8 cellular contexts compared by ENCODE assay signal in the genomic region with DNA sequence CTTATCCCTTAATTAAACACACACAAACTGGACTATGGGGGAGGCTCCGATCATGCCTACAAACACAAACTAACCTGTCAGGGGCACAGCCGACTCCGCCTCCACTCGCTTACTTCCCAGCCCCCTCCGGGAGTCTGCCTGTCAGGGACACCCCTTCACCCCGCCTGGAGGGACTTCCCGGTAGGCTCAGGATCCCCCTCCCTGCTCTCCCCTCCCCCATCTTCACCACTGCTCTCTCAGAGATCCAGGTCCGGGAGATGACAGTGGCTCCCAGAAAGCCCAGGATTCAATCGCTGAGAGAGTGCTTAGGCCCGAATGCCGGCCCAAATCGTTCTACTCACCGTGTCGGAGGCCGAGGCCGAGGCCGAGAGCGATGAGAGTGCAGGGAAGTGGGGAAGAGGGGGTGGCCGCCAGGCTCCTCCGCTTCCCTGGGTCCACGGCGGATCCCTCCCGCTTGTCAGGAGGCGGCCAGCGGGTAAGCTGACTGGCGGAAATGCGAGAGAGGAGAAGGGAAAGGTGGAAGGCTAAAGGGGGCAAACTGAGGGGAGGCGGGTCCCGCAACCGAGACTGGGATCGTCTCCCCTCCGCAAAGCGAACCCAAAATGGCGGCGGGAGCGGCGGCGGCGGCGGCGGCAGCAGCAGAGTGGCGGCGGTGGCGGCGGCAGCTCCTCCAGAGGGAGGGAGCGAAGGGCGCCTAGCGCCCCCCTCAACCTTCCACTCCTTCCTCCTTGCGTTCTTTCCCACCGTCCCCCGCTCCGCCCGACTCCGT. TPM values are rescaled to one million over a fixed set of nuclear protein-coding genes. Genes with fewer than 3 reads are reported as not detected.
A peak's percentile ranks its signal among the peaks of the same experiment; 100 is the strongest.
DNase-seq lines count a peak whose midpoint lies in the region; ATAC-seq and TF ChIP-seq lines count a peak whose summit lies in the region.
"Not testable (repeated sequence)": the region's sequence is repeated elsewhere in the genome, so short reads cannot be mapped to it uniquely, and the experiment has no call there.

No MANE protein-coding gene starts in this region.

- TF ChIP-seq POLR2A in adrenal gland (IDR thresholded peaks at IDR 0.05): peak; percentile 22 to 42

- peak overlapping the region; percentile 59 for H4K91ac ChIP-seq in H9 (ENCODE audit: insufficient read length, low read depth, low read length)

- not testable (repeated sequence) for H2BK12ac ChIP-seq in H9 (ENCODE audit: insufficient read length, low read depth, low read length)

- not testable (repeated sequence) for H3K23ac ChIP-seq in H9 (ENCODE audit: insufficient read length, low read depth, low read length)

- not testable (repeated sequence) for H3K27me3 Mint-ChIP-seq in H9 (ENCODE audit: low read depth); stimulated activated memory B cell treated with anti-CD40 and anti-IgM and Interleukin-4, amounts not matched to agents 10 μg/mL and 1 μg/mL and 100 μg/mL, for 72 hours

- not testable (repeated sequence) for H2AK5ac ChIP-seq in H9 (ENCODE audit: insufficient read length, low read length)

- H3K14ac ChIP-seq in H9 (ENCODE audit: insufficient read depth, low read length): peak overlapping the region; percentile 98

- peak overlapping the region; percentile 97 to 99 (median 98) for H3K27ac Mint-ChIP-seq in H9
- peak overlapping the region; percentile 95 for H3K27ac Mint-ChIP-seq in stimulated activated memory B cell treated with anti-CD40 and anti-IgM and Interleukin-4, amounts not matched to agents 10 μg/mL and 1 μg/mL and 100 μg/mL, for 72 hours

- H3K4me3 ChIP-seq in DND-41 (ENCODE audit: low read depth in 1 of 2, low read length in 2 of 2) (peak overlapping the region; percentile 91 to 99), LNCaP clone FGC (ENCODE audit: low read depth, low read length) (peak overlapping the region; percentile 89), adrenal gland (peak overlapping the region; percentile 51 to 96 (median 84)), cardiac muscle cell (peak overlapping the region; percentile 100), neutrophil (ENCODE audit: low read depth in 1 of 2, low read length in 1 of 2) (peak overlapping the region; percentile 77 to 90)

- H3K27ac ChIP-seq in DND-41 (ENCODE audit: low read length) (peak overlapping the region; percentile 100), H9 (ENCODE audit: insufficient read length, low read depth, low read length) (peak overlapping the region; percentile 77), VCaP (peak overlapping the region; percentile 95), adrenal gland (peak overlapping the region; percentile 73 to 100 (median 97)), cardiac muscle cell (peak overlapping the region; percentile 100), neutrophil (peak overlapping the region; percentile 99)

- WGBS in H9 (ENCODE audit: extremely low coverage, insufficient read length, low lambda C conversion rate): no CpG with 5 or more reads among the region's 54 CpGs
- WGBS in adrenal gland, 4 donors: 0 to 1% (median 1%) methylated on average over 32 to 41 of the region's 54 CpGs

- not testable (repeated sequence) for H3K56ac ChIP-seq in H9 (ENCODE audit: insufficient read length, low read depth, low read length)

- H3K4me2 ChIP-seq in DND-41 (ENCODE audit: insufficient read depth, low read length): peak overlapping the region; percentile 64
- peak overlapping the region; percentile 85 for H3K4me2 ChIP-seq in H9 (ENCODE audit: insufficient read depth, insufficient read length, low read length)

- H3K4me1 Mint-ChIP-seq in H9: peaks cover 13 to 21% of the 10 kb centered on the region in 2 experiments
- H3K4me1 Mint-ChIP-seq in stimulated activated memory B cell treated with anti-CD40 and anti-IgM and Interleukin-4, amounts not matched to agents 10 μg/mL and 1 μg/mL and 100 μg/mL, for 72 hours: peaks cover 42% of the 10 kb centered on the region

- not testable (repeated sequence) for H4K5ac ChIP-seq in H9 (ENCODE audit: insufficient read length, low read depth, low read length)

- not testable (repeated sequence) for H3K9me3 ChIP-seq in DND-41 (ENCODE audit: insufficient read depth, low read length, severe bottlenecking); H9 (ENCODE audit: control insufficient read depth, low read depth, low read length); adrenal gland (replicated peaks in 1 of 3); cardiac muscle cell (ENCODE audit: low read depth); neutrophil

- H3K4me1 ChIP-seq in DND-41 (ENCODE audit: insufficient read depth, low read length) (peaks cover 35% of the 10 kb centered on the region), adrenal gland (replicated peaks in 1 of 2) (peaks cover 20 to 36% of the 10 kb centered on the region in 2 donors), cardiac muscle cell (ENCODE audit: low read depth) (peaks cover 15% of the 10 kb centered on the region), neutrophil (ENCODE audit: control insufficient read depth in 1 of 2, insufficient read depth in 1 of 2, low read depth in 1 of 2, low read length in 1 of 2) (peaks cover 19 to 29% of the 10 kb centered on the region in 2 experiments)
- H3K4me1 ChIP-seq in H9 (ENCODE audit: insufficient read depth, low read length): not testable (repeated sequence)

- peaks cover 6 to 17% (median 11%) of the 10 kb centered on the region in 3 experiments; a peak in 6 of 7 replicates for H3K36me3 Mint-ChIP-seq in H9 (ENCODE audit: insufficient read depth in 1 of 3, low read depth in 3 of 3)
- H3K36me3 Mint-ChIP-seq in stimulated activated memory B cell treated with anti-CD40 and anti-IgM and Interleukin-4, amounts not matched to agents 10 μg/mL and 1 μg/mL and 100 μg/mL, for 72 hours: not testable (repeated sequence)

- H2BK5ac ChIP-seq in H9 (ENCODE audit: insufficient read length, low read length): not testable (repeated sequence)

- not testable (repeated sequence) for H3K9me3 Mint-ChIP-seq in H9; stimulated activated memory B cell treated with anti-CD40 and anti-IgM and Interleukin-4, amounts not matched to agents 10 μg/mL and 1 μg/mL and 100 μg/mL, for 72 hours

- intact Hi-C loops in adrenal gland (cut with DNase I): not testable (repeated sequence)

- H3K79me2 ChIP-seq in DND-41 (ENCODE audit: insufficient read depth, low read length) (peaks cover 92% of the 10 kb centered on the region), H9 (ENCODE audit: insufficient read depth, low read length) (peaks cover 31% of the 10 kb centered on the region)

- H3K9ac ChIP-seq in DND-41 (ENCODE audit: low read depth, low read length) (peak overlapping the region; percentile 98), H9 (ENCODE audit: extremely low read depth, insufficient read length, low read length) (peak overlapping the region; percentile 94)

- not testable (repeated sequence) for H3T11ph ChIP-seq in H9 (ENCODE audit: low read length)

- peak overlapping the region; percentile 98 for H2AFZ ChIP-seq in DND-41 (ENCODE audit: low read depth, low read length)
- H2AFZ ChIP-seq in H9 (ENCODE audit: low read length): not testable (repeated sequence)

- not testable (repeated sequence) for H3K27me3 ChIP-seq in DND-41 (ENCODE audit: insufficient read depth, low read length, poor library complexity); H9 (ENCODE audit: insufficient read depth, low read length); adrenal gland; cardiac muscle cell; neutrophil

- H3K79me1 ChIP-seq in H9 (ENCODE audit: insufficient read depth, low read depth, low read length, poor library complexity, severe bottlenecking): peaks cover 18% of the 10 kb centered on the region

- not testable (repeated sequence) for H3K4ac ChIP-seq in H9 (ENCODE audit: low read depth, low read length)

- peak overlapping the region; percentile 89 for H3K18ac ChIP-seq in H9 (ENCODE audit: insufficient read length, low read depth, low read length)

- not testable (repeated sequence) for H2BK15ac ChIP-seq in H9 (ENCODE audit: low read depth, low read length)

- peak; percentile 56 for ATAC-seq in DND-41 (ENCODE audit: insufficient read depth, low read depth)
- ATAC-seq in stimulated activated memory B cell treated with anti-CD40 and anti-IgM and Interleukin-4, amounts not matched to agents 10 μg/mL and 1 μg/mL and 100 μg/mL, for 72 hours: peak; percentile 13

- TF ChIP-seq CTCF in DND-41 (IDR thresholded peaks at IDR 0.05; ENCODE audit: borderline replicate concordance, extremely low read depth, low read length, poor library complexity, severe bottlenecking); H9 (conservative IDR thresholded peaks at IDR 0.05); LNCaP clone FGC (IDR thresholded peaks at IDR 0.05; ENCODE audit: control insufficient read depth, extremely low read depth, insufficient read depth); VCaP (conservative IDR thresholded peaks at IDR 0.05); adrenal gland (IDR thresholded peaks at IDR 0.05); cardiac muscle cell (IDR thresholded peaks at IDR 0.05; ENCODE audit: low read depth, low read length); neutrophil (IDR thresholded peaks at IDR 0.05): not testable (repeated sequence)

- H3K23me2 ChIP-seq in H9 (ENCODE audit: insufficient read length, low read depth, low read length, poor library complexity, severe bottlenecking): not testable (repeated sequence)

- peaks cover 17% of the 10 kb centered on the region for H3K36me3 ChIP-seq in DND-41 (ENCODE audit: insufficient read depth, low read length)
- H3K36me3 ChIP-seq in adrenal gland (replicated peaks in 1 of 2); cardiac muscle cell; neutrophil: not testable (repeated sequence)

- peaks cover 21% of the 10 kb centered on the region; the same call in 1 of the 2 replicates for H4K20me1 ChIP-seq in DND-41 (ENCODE audit: insufficient read depth, low read length)
- not testable (repeated sequence) for H4K20me1 ChIP-seq in H9 (ENCODE audit: control insufficient read depth, insufficient read depth, insufficient read length)

- H3K4me3 Mint-ChIP-seq in H9: peak overlapping the region; percentile 98 to 99
- H3K4me3 Mint-ChIP-seq in stimulated activated memory B cell treated with anti-CD40 and anti-IgM and Interleukin-4, amounts not matched to agents 10 μg/mL and 1 μg/mL and 100 μg/mL, for 72 hours: peak overlapping the region; percentile 91

- H4K8ac ChIP-seq in H9 (replicated peaks; ENCODE audit: insufficient read length, low read depth, low read length): not testable (repeated sequence)

- H2BK20ac ChIP-seq in H9 (ENCODE audit: low read depth, low read length, poor library complexity, severe bottlenecking): not testable (repeated sequence)

- peak; percentile 73 for DNase-seq in DND-41
- DNase-seq in H9: peak; percentile 28
- not testable (repeated sequence) for DNase-seq in LNCaP clone FGC (ENCODE audit: low read depth)
- DNase-seq in adrenal gland: peak; percentile 41 to 61 (median 53)
- DNase-seq in cardiac muscle cell (ENCODE audit: low read depth in 1 of 2, low spot score in 1 of 2): peak in 1 of 2 donors; percentile 75

- H2BK120ac ChIP-seq in H9 (ENCODE audit: low read depth, low read length, poor library complexity, severe bottlenecking): not testable (repeated sequence)

RNA-seq across cellular contexts. Expression of gene ASH1L, which starts 0.6 kb away (rescaled TPM):
- total RNA-seq in H9 (2021) (30.3 and 32.8 TPM in 2 replicates), adrenal gland (10 to 100 TPM; 38.8 to 59.3 (median 49.1) TPM), cardiac muscle cell (18.5 and 31.2 TPM in 2 replicates)
- polyA plus RNA-seq in adrenal gland (10 to 100 TPM in 1 of 3 donors, 1 to 10 TPM in 2; 3.7 to 33.4 (median 9.2) TPM), cardiac muscle cell (25.9 and 27.3 TPM in 2 replicates)

RNA-seq across cellular contexts. Expression of gene MSTO1, which starts 48.0 kb away (rescaled TPM):
- total RNA-seq in H9 (2021): 89.5 and 96.2 TPM in 2 replicates
- total RNA-seq in adrenal gland: 10 to 100 TPM in 5 of 8 donors, 1 to 10 TPM in 3; 1.1 to 50.5 (median 17.6) TPM
- 10 to 100 TPM; 40.1 to 54.3 (median 44.0) TPM for polyA plus RNA-seq in adrenal gland
- total RNA-seq in cardiac muscle cell: 37.8 and 52.7 TPM in 2 replicates
- 59.8 and 70.5 TPM in 2 replicates for polyA plus RNA-seq in cardiac muscle cell
